11 cellular contexts compared by ENCODE assay signal in the genomic region with DNA sequence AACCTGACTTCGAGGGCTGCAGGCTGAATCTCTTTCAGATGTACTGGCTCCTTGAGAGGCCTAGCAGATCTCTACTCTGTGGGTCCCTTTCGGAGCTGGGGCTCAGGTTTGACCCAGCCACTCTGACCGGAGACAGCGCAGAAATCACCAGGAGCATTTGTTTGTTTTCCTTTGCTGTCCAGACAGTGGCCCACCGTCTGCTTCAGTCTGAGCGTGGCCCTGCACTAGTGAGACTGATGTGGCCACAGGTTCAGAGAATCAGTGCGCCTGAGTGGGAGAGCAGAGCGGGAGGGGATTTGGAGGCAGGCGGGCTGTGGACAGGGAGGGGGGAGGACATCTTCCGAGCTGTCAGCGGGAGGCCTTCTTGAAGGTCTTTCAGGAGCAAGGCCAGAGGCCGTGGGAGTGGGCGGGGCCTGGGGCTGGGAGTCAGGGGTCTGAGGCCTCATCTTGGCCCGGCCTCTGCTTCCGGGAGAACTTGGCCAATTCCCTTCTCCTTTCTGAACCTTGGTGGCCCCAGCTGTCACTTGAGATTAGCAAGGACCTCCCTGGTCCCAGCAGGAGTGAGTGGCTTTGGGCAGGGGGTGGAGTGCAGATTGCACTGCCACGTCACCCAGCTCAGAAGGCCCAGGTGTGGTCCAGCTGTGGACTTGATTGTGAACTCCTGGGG. TPM values are rescaled to one million over a fixed set of nuclear protein-coding genes. Genes with fewer than 3 reads are reported as not detected.
DNase-seq lines count a peak whose midpoint lies in the region; ATAC-seq, FAIRE-seq and TF ChIP-seq lines count a peak whose summit lies in the region.
"Had no signal": no experiment of that assay in that cellular context is flagged by ENCODE, and none has a peak within 500 bp of the region (broad histone marks: within the 10 kb centered on the region; RNA-seq: fewer than 3 reads in every experiment).

No MANE protein-coding gene starts in this region.

- no peaks in the 10 kb centered on the region for H4K20me1 ChIP-seq in HepG2 (ENCODE audit: insufficient read depth, low read length)

- TF ChIP-seq RAD21 in HepG2 (CRISPR knock-in tag; IDR thresholded peaks at IDR 0.05), result no peak

- H3K4me3 ChIP-seq in SJCRH30 (no peak overlapping the region), body of pancreas (no peak overlapping the region), HepG2 (replicated peaks in 1 of 3; ENCODE audit: insufficient read depth in 1 of 3, low read depth in 2 of 3, low read length in 3 of 3) (no peak overlapping the region), stomach (no peak overlapping the region)
- H3K4me3 ChIP-seq: coronary artery had no signal

- POLR2A ChIA-PET in HepG2 (lab: Yijun Ruan, JAX), result no interaction called here

- H3K9me3 ChIP-seq in SJCRH30 (replicated peaks) (no peaks in the 10 kb centered on the region), body of pancreas (no peaks in the 10 kb centered on the region), HepG2 (ENCODE audit: low read length) (no peaks in the 10 kb centered on the region), stomach (no peaks in the 10 kb centered on the region)

- intact Hi-C loops in body of pancreas (cut with DNase I) (no loop called here), HepG2 (cut with micrococcal nuclease; ENCODE audit: unreplicated experiment) (no loop called here), stomach (cut with DNase I; ENCODE audit: low total_unique reads) (no loop called here)

- TF ChIP-seq POLR2A in body of pancreas (IDR thresholded peaks at IDR 0.05), result no peak
- no peak for TF ChIP-seq POLR2A in HepG2 (IDR thresholded peaks at IDR 0.05; ENCODE audit: insufficient read depth in 1 of 2, low read depth in 2 of 2, low read length in 2 of 2)
- TF ChIP-seq POLR2A in stomach (IDR thresholded peaks at IDR 0.05), result no peak

- H3K27me3 ChIP-seq in SJCRH30 (no peaks in the 10 kb centered on the region), body of pancreas (no peaks in the 10 kb centered on the region), HepG2 (ENCODE audit: control insufficient read depth in 1 of 2, insufficient read depth in 2 of 2, low read length in 2 of 2) (peaks cover 4 to 44% of the 10 kb centered on the region in 2 experiments; a peak in 4 of 5 replicates), stomach (no peaks in the 10 kb centered on the region)

- CTCF ChIA-PET in HepG2 (lab: Yijun Ruan, JAX; ENCODE audit: low intra/inter-chr PET ratio, low total read pairs), result no interaction called here

- in situ Hi-C loops in HepG2 (cut with HindIII; ENCODE audit: extremely low pct_ligation_motif_present, low pct_unique_long_range_greater_than_20kb), result no loop called here

- TF ChIP-seq CTCF in body of pancreas (IDR thresholded peaks at IDR 0.05), result no peak
- TF ChIP-seq CTCF in HepG2 (CRISPR knock-in tag; IDR thresholded peaks at IDR 0.05), result no peak
- TF ChIP-seq CTCF in stomach (IDR thresholded peaks at IDR 0.05), result no peak

- peak; percentile 16 for ATAC-seq in body of pancreas
- peak; percentile 26; the same call in 2 of the 3 replicates for ATAC-seq in HepG2
- ATAC-seq in GM18873 (IDR thresholded peaks at IDR 0.05; ENCODE audit: low FRiP score, unreplicated experiment), result no peak
- ATAC-seq: WTC11 had no signal

- H2AFZ ChIP-seq in HepG2 (ENCODE audit: low read length), result no peak overlapping the region

- no peaks in the 10 kb centered on the region for H3K79me2 ChIP-seq in HepG2 (ENCODE audit: insufficient read depth, low read length)

- H3K4me1 ChIP-seq in SJCRH30 (peaks cover 42% of the 10 kb centered on the region), body of pancreas (peaks cover 12% of the 10 kb centered on the region), HepG2 (ENCODE audit: insufficient read depth, low read length) (peaks cover 19% of the 10 kb centered on the region), stomach (peaks cover 45 to 92% (median 73%) of the 10 kb centered on the region in 4 donors)

- TF ChIP-seq EP300 in HepG2 (IDR thresholded peaks at IDR 0.05; ENCODE audit: low read depth in 2 of 2, low read length in 2 of 2) (no peak), HepG2 (CRISPR knock-in tag; IDR thresholded peaks at IDR 0.05; ENCODE audit: borderline replicate concordance) (no peak), stomach (IDR thresholded peaks at IDR 0.05) (no peak)

- H3K27ac ChIP-seq in SJCRH30 (no peak overlapping the region; the same call in 1 of the 2 replicates), body of pancreas (peak overlapping the region in 2 of 4 donors; percentile 44 to 67), HepG2 (ENCODE audit: extremely low read length, insufficient read depth, low read length) (no peak overlapping the region), stomach (peak overlapping the region; percentile 41 to 93 (median 80))

- no peak overlapping the region for H3K9ac ChIP-seq in HepG2 (ENCODE audit: insufficient read depth, low read depth, low read length)

- DNase-seq in SJCRH30 (peak; percentile 82 to 88), body of pancreas (peak in 2 of 4 donors; percentile 39 to 60), HepG2 (ENCODE audit: low spot score) (no peak), stomach (no peak), H4 (ENCODE audit: low spot score) (no peak), NCI-H748 treated with DMSO at 0.1 percent for 48 hours (lab: John Stamatoyannopoulos, UW) (no peak)
- DNase-seq: NCI-H524 treated with DMSO at 0.1 percent for 48 hours had no signal

- peak overlapping the region; percentile 25; the same call in 1 of the 2 replicates for H3K4me2 ChIP-seq in HepG2 (ENCODE audit: low read depth, low read length)

- no peak for FAIRE-seq in HepG2 (lab: Jason Lieb, UNC)
- FAIRE-seq: islet of Langerhans had no signal

- no TSS peak for BruUV-seq in HepG2 (replicated peaks; lab: Mats Ljungman, UMichigan)

- WGBS in body of pancreas, 2 donors, result 69 to 87% methylated on average over 9 to 16 of the region's 16 CpGs
- WGBS in HepG2 (ENCODE audit: low lambda C conversion rate), result 7% methylated on average over 8 of the region's 16 CpGs
- 63 to 80% (median 70%) methylated on average over 16 of the region's 16 CpGs for WGBS in stomach, 5 donors

- H3K36me3 ChIP-seq in SJCRH30, result no peaks in the 10 kb centered on the region
- no peaks in the 10 kb centered on the region for H3K36me3 ChIP-seq in body of pancreas (replicated peaks in 1 of 2; ENCODE audit: insufficient read depth in 1 of 2, low read depth in 2 of 2)
- H3K36me3 ChIP-seq in HepG2 (replicated peaks in 1 of 2; ENCODE audit: control insufficient read depth in 1 of 2, insufficient read depth in 2 of 2, low read length in 2 of 2), result no peaks in the 10 kb centered on the region
- no peaks in the 10 kb centered on the region for H3K36me3 ChIP-seq in stomach

RNA-seq across cellular contexts. Expression of a gene that starts 8.1 kb away (rescaled TPM):
- 6.8 and 7.0 TPM in 2 replicates for total RNA-seq in SJCRH30 (2014; rRNA removed; shearing (Covaris generic))
- total RNA-seq in body of pancreas (10 to 100 TPM; 13.7 to 28.7 TPM), HepG2 (2016; rRNA removed; fragmentation: Illumina TruSeq; extraction: Trizol) (0.04 TPM in 1 of 2 replicates, not detected in the other), stomach (10 to 100 TPM in 4 of 5 donors, 1 to 10 TPM in 1; 7.1 to 24.3 (median 14.9) TPM)
- total RNA-seq in HepG2 (2016; cell fraction: cytosol; rRNA removed; fragmentation: Illumina TruSeq; extraction: Trizol; ENCODE audit: low read depth), result not detected in 2 replicates
- total RNA-seq in HepG2 (2016; cell fraction: insoluble cytoplasmic fraction; rRNA removed; fragmentation: Illumina TruSeq; extraction: Trizol), result not detected in 2 replicates
- total RNA-seq in HepG2 (2016; cell fraction: membrane; rRNA removed; fragmentation: Illumina TruSeq; extraction: Trizol), result not detected in 2 replicates
- total RNA-seq in HepG2 (2016; cell fraction: nucleus; rRNA removed; fragmentation: Illumina TruSeq; extraction: Trizol), result not detected in 2 replicates
- polyA plus RNA-seq in HepG2 (2011; rRNA removed) (0.11 and 0.29 TPM in 2 replicates), stomach (1 to 10 TPM; 5.4 to 8.4 (median 7.8) TPM)
- 0.05 and 0.07 TPM in 2 replicates for polyA plus RNA-seq in HepG2 (2011; cell fraction: cytosol; rRNA removed)
- polyA plus RNA-seq in HepG2 (2011; cell fraction: nucleus; rRNA removed), result 0.05 TPM in 2 replicates
- not detected in 2 replicates for polyA plus RNA-seq in HepG2 (2012)
- not detected in 2 replicates for polyA plus RNA-seq in HepG2 (2016; cell fraction: cytosol; fragmentation: Illumina TruSeq; extraction: Trizol; ENCODE audit: low read depth)
- not detected in 2 replicates for polyA plus RNA-seq in HepG2 (2016; cell fraction: insoluble cytoplasmic fraction; fragmentation: Illumina TruSeq; extraction: Trizol; ENCODE audit: low read depth)
- not detected in 2 replicates for polyA plus RNA-seq in HepG2 (2016; cell fraction: membrane; fragmentation: Illumina TruSeq; extraction: Trizol; ENCODE audit: low read depth)
- polyA plus RNA-seq in HepG2 (2016; cell fraction: nucleus; fragmentation: Illumina TruSeq; extraction: Trizol; ENCODE audit: insufficient read depth, low read depth), result not detected in 2 replicates
- 0.14 and 1.1 TPM in 2 replicates for polyA minus RNA-seq in HepG2 (2011; rRNA and poly(A)+ RNA removed; ENCODE audit: low replicate concordance)
- not detected in 2 replicates for polyA minus RNA-seq in HepG2 (2011; cell fraction: cytosol; rRNA and poly(A)+ RNA removed)
- polyA minus RNA-seq in HepG2 (2011; cell fraction: nucleus; rRNA and poly(A)+ RNA removed), result 0.90 TPM in 1 of 2 replicates, not detected in the other
- total RNA-seq in H4 (2014; rRNA removed; shearing (Covaris generic)), result 0.47 and 0.93 TPM in 2 replicates

RNA-seq across cellular contexts. Expression of a gene that starts 54.9 kb away (rescaled TPM):
- 32.4 and 33.1 TPM in 2 replicates for total RNA-seq in SJCRH30 (2014; rRNA removed; shearing (Covaris generic))
- total RNA-seq in body of pancreas (10 to 100 TPM; 54.0 to 63.3 TPM), HepG2 (2016; rRNA removed; fragmentation: Illumina TruSeq; extraction: Trizol) (13.9 and 14.2 TPM in 2 replicates), stomach (100 to 1,000 TPM in 1 of 5 donors, 10 to 100 TPM in 4; 57.1 to 106 (median 76.5) TPM)
- total RNA-seq in HepG2 (2016; cell fraction: cytosol; rRNA removed; fragmentation: Illumina TruSeq; extraction: Trizol; ENCODE audit: low read depth), result 5.8 and 6.7 TPM in 2 replicates
- 10.6 and 11.0 TPM in 2 replicates for total RNA-seq in HepG2 (2016; cell fraction: insoluble cytoplasmic fraction; rRNA removed; fragmentation: Illumina TruSeq; extraction: Trizol)
- 4.5 and 5.9 TPM in 2 replicates for total RNA-seq in HepG2 (2016; cell fraction: membrane; rRNA removed; fragmentation: Illumina TruSeq; extraction: Trizol)
- 20.5 and 26.2 TPM in 2 replicates for total RNA-seq in HepG2 (2016; cell fraction: nucleus; rRNA removed; fragmentation: Illumina TruSeq; extraction: Trizol)
- polyA plus RNA-seq in HepG2 (2011; rRNA removed) (8.6 and 9.2 TPM in 2 replicates), stomach (10 to 100 TPM in 1 of 3 donors, 1 to 10 TPM in 2; 6.7 to 17.3 (median 9.0) TPM)
- polyA plus RNA-seq in HepG2 (2011; cell fraction: cytosol; rRNA removed), result 7.0 and 8.7 TPM in 2 replicates
- polyA plus RNA-seq in HepG2 (2011; cell fraction: nucleus; rRNA removed), result 16.7 and 19.0 TPM in 2 replicates
- 7.3 and 7.6 TPM in 2 replicates for polyA plus RNA-seq in HepG2 (2012)
- polyA plus RNA-seq in HepG2 (2016; cell fraction: cytosol; fragmentation: Illumina TruSeq; extraction: Trizol; ENCODE audit: low read depth), result 0.57 and 0.77 TPM in 2 replicates
- polyA plus RNA-seq in HepG2 (2016; cell fraction: insoluble cytoplasmic fraction; fragmentation: Illumina TruSeq; extraction: Trizol; ENCODE audit: low read depth), result 7.9 and 10.6 TPM in 2 replicates
- 1.4 and 1.5 TPM in 2 replicates for polyA plus RNA-seq in HepG2 (2016; cell fraction: membrane; fragmentation: Illumina TruSeq; extraction: Trizol; ENCODE audit: low read depth)
- polyA plus RNA-seq in HepG2 (2016; cell fraction: nucleus; fragmentation: Illumina TruSeq; extraction: Trizol; ENCODE audit: insufficient read depth, low read depth), result 10.4 and 11.0 TPM in 2 replicates
- 26.2 and 54.8 TPM in 2 replicates for polyA minus RNA-seq in HepG2 (2011; rRNA and poly(A)+ RNA removed; ENCODE audit: low replicate concordance)
- 11.6 and 12.3 TPM in 2 replicates for polyA minus RNA-seq in HepG2 (2011; cell fraction: cytosol; rRNA and poly(A)+ RNA removed)
- 52.4 and 72.0 TPM in 2 replicates for polyA minus RNA-seq in HepG2 (2011; cell fraction: nucleus; rRNA and poly(A)+ RNA removed)
- 6.9 and 9.6 TPM in 2 replicates for total RNA-seq in H4 (2014; rRNA removed; shearing (Covaris generic))

Comparison
In these comparisons a context has a peak if more than half of its experiments do, and no peak if none do; other contexts are left out.
1. DNase-seq: peak in SJCRH30 (2 of 2); none in HepG2 (single experiment), stomach (single experiment), H4 (single experiment) and NCI-H748 treated with DMSO at 0.1 percent for 48 hours (single experiment).
2. H3K27ac ChIP-seq: peak in stomach (5 of 5); none in SJCRH30 (single experiment) and HepG2 (single experiment).